ENCODE assay signal across 1 cellular context in genomic region chr17:57965521-57966160, GRCh38.
TF ChIP-seq lines count a peak whose summit lies in the region.

No MANE protein-coding gene starts in this region.

TF ChIP-seq in GM23338, 12 proteins besides CTCF, POLR2A, EP300 and RAD21 (continued from another document):
- no peak for TF ChIP-seq ZNF462 (CRISPR knock-in tag; IDR thresholded peaks at IDR 0.05)
- TF ChIP-seq POLR2AphosphoS5 (IDR thresholded peaks at IDR 0.05; ENCODE audit: low read depth): no peak
- TF ChIP-seq NANOG (IDR thresholded peaks at IDR 0.05; ENCODE audit: borderline replicate concordance): no peak
- no peak for TF ChIP-seq ZNF331 (CRISPR knock-in tag; IDR thresholded peaks at IDR 0.05; ENCODE audit: low read depth)
- no peak for TF ChIP-seq REST (IDR thresholded peaks at IDR 0.05; ENCODE audit: unreplicated experiment)
- no peak for TF ChIP-seq CREB1 (CRISPR knock-in tag; IDR thresholded peaks at IDR 0.05; ENCODE audit: low read depth)
- TF ChIP-seq ZNF114 (CRISPR knock-in tag; IDR thresholded peaks at IDR 0.05): no peak
- TF ChIP-seq EZH2 (IDR thresholded peaks at IDR 0.05; ENCODE audit: low read depth, unreplicated experiment): no peak
TF ChIP-seq in GM23338: peak in this region for 0.
